ENCODE assay signal across 1 cellular context in genomic region chr12:13536219-13536910, GRCh38.
TF ChIP-seq lines count a peak whose summit lies in the region.

No MANE protein-coding gene starts in this region.

TF ChIP-seq in GM12878, 131 proteins besides CTCF, POLR2A, EP300 and RAD21 (continued from another document):
- TF ChIP-seq EGR1 (IDR thresholded peaks at IDR 0.05; ENCODE audit: borderline replicate concordance in 1 of 2, low read depth in 2 of 2, low read length in 2 of 2) (peak in 1 of 2 experiments; percentile 66; a peak in 1 of 3 replicates), SPI1 (IDR thresholded peaks at IDR 0.05; ENCODE audit: borderline replicate concordance, insufficient read depth, low read depth, low read length) (peak; percentile 9; the same call in 1 of the 2 replicates), RELB (IDR thresholded peaks at IDR 0.05; ENCODE audit: low read depth) (peak; percentile 82), NR2F1 (conservative IDR thresholded peaks at IDR 0.05) (peak; percentile 94), BCL11A (IDR thresholded peaks at IDR 0.05; ENCODE audit: low read depth, low read length) (no peak), SKIL (IDR thresholded peaks at IDR 0.05; ENCODE audit: low read depth, poor library complexity, severe bottlenecking) (peak; percentile 89), SMAD5 (IDR thresholded peaks at IDR 0.05; ENCODE audit: low read depth) (no peak)
